ENCODE assay signal across 34 cellular contexts in the genomic region with DNA sequence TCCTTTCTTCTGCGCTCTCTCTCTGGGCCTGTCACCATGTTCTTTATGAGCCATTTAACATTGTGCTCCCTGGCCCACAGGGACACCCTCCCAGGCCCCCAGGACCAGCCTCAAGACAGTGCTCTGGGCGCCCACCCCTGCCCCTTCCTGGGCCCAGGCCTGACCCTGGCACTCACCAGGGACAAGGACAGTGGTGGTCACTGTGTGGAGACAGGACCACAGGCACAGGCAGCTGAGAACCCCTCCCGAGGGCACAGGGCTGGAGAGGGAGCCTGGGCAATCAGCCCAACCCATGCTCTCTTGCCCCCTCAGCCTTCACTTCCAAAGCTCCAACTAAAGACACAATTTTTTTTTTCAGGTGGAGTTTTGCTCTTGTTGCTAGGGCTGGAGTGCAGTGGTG.
DNase-seq lines count a peak whose midpoint lies in the region; ATAC-seq and TF ChIP-seq lines count a peak whose summit lies in the region.
"Had no signal": no experiment of that assay in that cellular context is flagged by ENCODE, and none has a peak within 500 bp of the region (broad histone marks: within the 10 kb centered on the region; RNA-seq: fewer than 3 reads in every experiment).

No MANE protein-coding gene starts in this region.

- no peak for TF ChIP-seq EP300 in ovary (IDR thresholded peaks at IDR 0.05)

- TF ChIP-seq POLR2A in ovary (IDR thresholded peaks at IDR 0.05), result no peak

- ATAC-seq in activated CD8-positive, alpha-beta T cell treated with anti-CD3 and anti-CD28 coated beads, Interleukin-2, amount 10 ng/mL, durations not matched to agents 7 days and 5 days, result no peak
- no peak for ATAC-seq in activated CD8-positive, alpha-beta T cell treated with anti-CD3 and anti-CD28 coated beads for 36 hours
- ATAC-seq in left lung (no peak), GM18498 (IDR thresholded peaks at IDR 0.05; ENCODE audit: unreplicated experiment) (no peak)
- ATAC-seq: A549; activated CD4-positive, alpha-beta T cell treated with anti-CD3 and anti-CD28 coated beads for 36 hours; CD8-positive, alpha-beta T cell; gastroesophageal sphincter; GM12878; left cardiac atrium had no signal

- no peak overlapping the region for H3K4me3 ChIP-seq in CD8-positive, alpha-beta memory T cell (ENCODE audit: low read length)
- no peak overlapping the region for H3K4me3 ChIP-seq in ovary
- peak overlapping the region in 1 of 2 donors; percentile 32 for H3K4me3 ChIP-seq in left lung
- H3K4me3 ChIP-seq: A549, gastroesophageal sphincter, GM12878, PC-9, suprapubic skin had no signal

- H3K27ac Mint-ChIP-seq in activated CD8-positive, alpha-beta T cell treated with anti-CD3 and anti-CD28 coated beads, Interleukin-2, amount 10 ng/mL, durations not matched to agents 7 days and 5 days, result peak overlapping the region; percentile 68
- no peak overlapping the region for H3K27ac Mint-ChIP-seq in activated CD8-positive, alpha-beta T cell treated with anti-CD3 and anti-CD28 coated beads for 36 hours
- H3K27ac Mint-ChIP-seq in CD8-positive, alpha-beta memory T cell, result peak overlapping the region in 7 of 8 donors; percentile 69 to 93 (median 86)
- peak overlapping the region; percentile 59 for H3K27ac Mint-ChIP-seq in dendritic cell treated with granulocyte-macrophage colony-stimulating factor and Interleukin-4, amounts not matched to agents 40 ng/mL and 50 ng/mL, for 4 days
- H3K27ac Mint-ChIP-seq: activated CD4-positive, alpha-beta T cell treated with anti-CD3 and anti-CD28 coated beads for 36 hours; CD8-positive, alpha-beta T cell; HFFc6; memory B cell; progenitor cell of endocrine pancreas had no signal

- CTCF ChIA-PET in activated CD8-positive, alpha-beta T cell treated with anti-CD3 and anti-CD28 coated beads, Interleukin-2, amount 10 ng/mL, durations not matched to agents 7 days and 5 days (lab: Charles Lee), result interaction anchor here (1.2 kb wide), 1 partner anchor 149 kb away, joined by 4 read pairs; no protein-coding TSS in a partner anchor
- CTCF ChIA-PET in activated CD8-positive, alpha-beta T cell treated with anti-CD3 and anti-CD28 coated beads for 36 hours (lab: Charles Lee), result interaction anchor here (1.5 kb wide), 1 partner anchor 18 kb away, joined by 4 read pairs; no protein-coding TSS in a partner anchor
- CTCF ChIA-PET in CD8-positive, alpha-beta memory T cell (lab: Charles Lee), result no interaction called here

- H3K9me3 Mint-ChIP-seq in activated CD8-positive, alpha-beta T cell treated with anti-CD3 and anti-CD28 coated beads, Interleukin-2, amount 10 ng/mL, durations not matched to agents 7 days and 5 days (ENCODE audit: insufficient read depth), result no peaks in the 10 kb centered on the region
- H3K9me3 Mint-ChIP-seq in activated CD8-positive, alpha-beta T cell treated with anti-CD3 and anti-CD28 coated beads for 36 hours, result no peaks in the 10 kb centered on the region
- peaks cover 0 to 2% (median 0%) of the 10 kb centered on the region in 5 donors for H3K9me3 Mint-ChIP-seq in CD8-positive, alpha-beta memory T cell
- no peaks in the 10 kb centered on the region for H3K9me3 Mint-ChIP-seq in dendritic cell treated with granulocyte-macrophage colony-stimulating factor and Interleukin-4, amounts not matched to agents 40 ng/mL and 50 ng/mL, for 4 days
- H3K9me3 Mint-ChIP-seq: CD8-positive, alpha-beta T cell; memory B cell had no signal

- H3K36me3 ChIP-seq in CD8-positive, alpha-beta memory T cell (ENCODE audit: insufficient read depth, low read length), result no peaks in the 10 kb centered on the region
- H3K36me3 ChIP-seq in ovary (no peaks in the 10 kb centered on the region), left lung (no peaks in the 10 kb centered on the region)
- H3K36me3 ChIP-seq: brain microvascular endothelial cell, gastroesophageal sphincter, suprapubic skin had no signal

- H3K27me3 ChIP-seq in CD8-positive, alpha-beta memory T cell (ENCODE audit: insufficient read depth, low read length, poor library complexity, severe bottlenecking), result no peaks in the 10 kb centered on the region
- H3K27me3 ChIP-seq in ovary (no peaks in the 10 kb centered on the region), left lung (peaks cover 0 to 29% of the 10 kb centered on the region in 2 donors)
- H3K27me3 ChIP-seq: brain microvascular endothelial cell, suprapubic skin had no signal

- DNase-seq in activated CD8-positive, alpha-beta T cell treated with anti-CD3 and anti-CD28 coated beads, Interleukin-2, amount 10 ng/mL, durations not matched to agents 7 days and 5 days, result no peak
- DNase-seq in activated CD8-positive, alpha-beta T cell treated with anti-CD3 and anti-CD28 coated beads for 36 hours, result no peak
- DNase-seq in CD8-positive, alpha-beta memory T cell, result no peak
- DNase-seq in ovary, result peak in 3 of 5 donors; percentile 25 to 48 (median 37)
- DNase-seq in EL, result no peak
- no peak for DNase-seq in left lung
- DNase-seq: activated CD4-positive, alpha-beta T cell treated with anti-CD3 and anti-CD28 coated beads for 36 hours; activated naive CD4-positive, alpha-beta T cell treated with Interleukin-2 at 50 U/mL for 16 hours; activated T-cell treated with anti-CD3 and anti-CD28 coated beads, Interleukin-2, amount 50 U/mL, for 48 hours; brain microvascular endothelial cell; DMS 273 treated with DMSO at 0.1 percent for 48 hours; effector CD4-positive, alpha-beta T cell; HFFc6; hippocampal formation; left cardiac atrium; NCI-H1436 treated with DMSO at 0.1 percent for 48 hours; NCI-H2081 treated with DMSO at 0.1 percent for 48 hours; NCI-H226; NCI-H69; SHP77 treated with DMSO at 0.1 percent for 48 hours; stimulated activated CD4-positive, alpha-beta T cell treated with anti-CD3 and anti-CD28 coated beads, Interleukin-15, amount 100 ng/mL, for 24 hours; stimulated activated CD4-positive, alpha-beta T cell treated with anti-CD3 and anti-CD28 coated beads, Interleukin-4, amount 100 ng/mL, for 4 hours; T-helper 9 cell had no signal

- H3K27ac ChIP-seq in CD8-positive, alpha-beta memory T cell (ENCODE audit: low read depth, low read length), result no peak overlapping the region
- H3K27ac ChIP-seq in ovary (peak overlapping the region in 1 of 2 donors; percentile 74), left lung (no peak overlapping the region)
- H3K27ac ChIP-seq: A549, brain microvascular endothelial cell, gastroesophageal sphincter, PC-9, suprapubic skin, VCaP had no signal

- POLR2A ChIA-PET in activated CD8-positive, alpha-beta T cell treated with anti-CD3 and anti-CD28 coated beads, Interleukin-2, amount 10 ng/mL, durations not matched to agents 7 days and 5 days (lab: Charles Lee), result no interaction called here
- POLR2A ChIA-PET in activated CD8-positive, alpha-beta T cell treated with anti-CD3 and anti-CD28 coated beads for 36 hours (lab: Charles Lee), result no interaction called here
- POLR2A ChIA-PET in CD8-positive, alpha-beta memory T cell (lab: Charles Lee), result no interaction called here

- peaks cover 35% of the 10 kb centered on the region for H3K4me1 ChIP-seq in CD8-positive, alpha-beta memory T cell (ENCODE audit: insufficient read depth, low read length)
- peaks cover 52% of the 10 kb centered on the region for H3K4me1 ChIP-seq in ovary (ENCODE audit: insufficient read depth)
- H3K4me1 ChIP-seq in left lung, result peaks cover 4 to 63% of the 10 kb centered on the region in 2 donors

- H3K36me3 Mint-ChIP-seq in activated CD8-positive, alpha-beta T cell treated with anti-CD3 and anti-CD28 coated beads, Interleukin-2, amount 10 ng/mL, durations not matched to agents 7 days and 5 days (ENCODE audit: low read depth), result peaks cover 2% of the 10 kb centered on the region
- no peaks in the 10 kb centered on the region for H3K36me3 Mint-ChIP-seq in activated CD8-positive, alpha-beta T cell treated with anti-CD3 and anti-CD28 coated beads for 36 hours (ENCODE audit: low read depth)
- H3K36me3 Mint-ChIP-seq in CD8-positive, alpha-beta memory T cell, result no peaks in the 10 kb centered on the region
- H3K36me3 Mint-ChIP-seq in dendritic cell treated with granulocyte-macrophage colony-stimulating factor and Interleukin-4, amounts not matched to agents 40 ng/mL and 50 ng/mL, for 4 days (ENCODE audit: low read depth), result no peaks in the 10 kb centered on the region
- H3K36me3 Mint-ChIP-seq: CD8-positive, alpha-beta T cell; memory B cell had no signal

- intact Hi-C loops in activated CD8-positive, alpha-beta T cell treated with anti-CD3 and anti-CD28 coated beads for 36 hours (cut with micrococcal nuclease), result no loop called here
- intact Hi-C loops in dendritic cell treated with granulocyte-macrophage colony-stimulating factor and Interleukin-4, amounts not matched to agents 40 ng/mL and 50 ng/mL, for 4 days (cut with micrococcal nuclease), result loop anchor here (10.0 kb wide), 1 partner anchor 92 kb away; no protein-coding TSS in a partner anchor
- intact Hi-C loops in ovary (cut with DNase I) (loop anchor here in 1 of 4 donors (5.0 kb wide), 1 partner anchor 191 kb away; no protein-coding TSS in a partner anchor), left lung (cut with DNase I) (no loop called here)

- H3K9me3 ChIP-seq in CD8-positive, alpha-beta memory T cell (ENCODE audit: low read length), result no peaks in the 10 kb centered on the region
- H3K9me3 ChIP-seq in ovary (no peaks in the 10 kb centered on the region), left lung (no peaks in the 10 kb centered on the region)
- H3K9me3 ChIP-seq: A549, gastroesophageal sphincter, suprapubic skin had no signal

- H3K4me3 Mint-ChIP-seq in activated CD8-positive, alpha-beta T cell treated with anti-CD3 and anti-CD28 coated beads, Interleukin-2, amount 10 ng/mL, durations not matched to agents 7 days and 5 days, result no peak overlapping the region
- no peak overlapping the region for H3K4me3 Mint-ChIP-seq in activated CD8-positive, alpha-beta T cell treated with anti-CD3 and anti-CD28 coated beads for 36 hours
- peak overlapping the region in 4 of 7 donors; percentile 43 to 86 (median 62) for H3K4me3 Mint-ChIP-seq in CD8-positive, alpha-beta memory T cell
- H3K4me3 Mint-ChIP-seq in dendritic cell treated with granulocyte-macrophage colony-stimulating factor and Interleukin-4, amounts not matched to agents 40 ng/mL and 50 ng/mL, for 4 days, result no peak overlapping the region
- H3K4me3 Mint-ChIP-seq: activated CD4-positive, alpha-beta T cell treated with anti-CD3 and anti-CD28 coated beads for 36 hours; CD8-positive, alpha-beta T cell; HFFc6; memory B cell had no signal

- peaks cover 55% of the 10 kb centered on the region for H3K4me1 Mint-ChIP-seq in activated CD8-positive, alpha-beta T cell treated with anti-CD3 and anti-CD28 coated beads, Interleukin-2, amount 10 ng/mL, durations not matched to agents 7 days and 5 days (ENCODE audit: low read depth)
- H3K4me1 Mint-ChIP-seq in activated CD8-positive, alpha-beta T cell treated with anti-CD3 and anti-CD28 coated beads for 36 hours (ENCODE audit: low read depth), result peaks cover 29% of the 10 kb centered on the region
- H3K4me1 Mint-ChIP-seq in CD8-positive, alpha-beta memory T cell, result peaks cover 39 to 46% (median 45%) of the 10 kb centered on the region in 3 donors
- H3K4me1 Mint-ChIP-seq in dendritic cell treated with granulocyte-macrophage colony-stimulating factor and Interleukin-4, amounts not matched to agents 40 ng/mL and 50 ng/mL, for 4 days (ENCODE audit: low read depth), result peaks cover 69% of the 10 kb centered on the region

- 65 to 84% (median 76%) methylated on average over 3 of the region's 3 CpGs for WGBS in ovary, 3 donors

- TF ChIP-seq CTCF in activated CD8-positive, alpha-beta T cell treated with anti-CD3 and anti-CD28 coated beads for 36 hours (IDR thresholded peaks at IDR 0.05), result no peak
- TF ChIP-seq CTCF in ovary (IDR thresholded peaks at IDR 0.05) (no peak), left lung (IDR thresholded peaks at IDR 0.05) (no peak)

- peaks cover 3% of the 10 kb centered on the region for H3K27me3 Mint-ChIP-seq in activated CD8-positive, alpha-beta T cell treated with anti-CD3 and anti-CD28 coated beads, Interleukin-2, amount 10 ng/mL, durations not matched to agents 7 days and 5 days (ENCODE audit: low read depth)
- peaks cover 8% of the 10 kb centered on the region for H3K27me3 Mint-ChIP-seq in activated CD8-positive, alpha-beta T cell treated with anti-CD3 and anti-CD28 coated beads for 36 hours
- peaks cover 1 to 8% of the 10 kb centered on the region in 2 donors for H3K27me3 Mint-ChIP-seq in CD8-positive, alpha-beta memory T cell
- peaks cover 52% of the 10 kb centered on the region for H3K27me3 Mint-ChIP-seq in dendritic cell treated with granulocyte-macrophage colony-stimulating factor and Interleukin-4, amounts not matched to agents 40 ng/mL and 50 ng/mL, for 4 days

Comparison
In these comparisons a context has a peak if more than half of its experiments do, and no peak if none do; other contexts are left out.
1. DNase-seq: peak in ovary (3 of 5); none in activated CD8-positive, alpha-beta T cell treated with anti-CD3 and anti-CD28 coated beads, Interleukin-2, amount 10 ng/mL, durations not matched to agents 7 days and 5 days (single experiment), activated CD8-positive, alpha-beta T cell treated with anti-CD3 and anti-CD28 coated beads for 36 hours (single experiment), CD8-positive, alpha-beta memory T cell (0 of 5), EL (single experiment) and left lung (0 of 2).
2. H3K4me3 Mint-ChIP-seq: peak in CD8-positive, alpha-beta memory T cell (4 of 7); none in activated CD8-positive, alpha-beta T cell treated with anti-CD3 and anti-CD28 coated beads, Interleukin-2, amount 10 ng/mL, durations not matched to agents 7 days and 5 days (single experiment), activated CD8-positive, alpha-beta T cell treated with anti-CD3 and anti-CD28 coated beads for 36 hours (single experiment) and dendritic cell treated with granulocyte-macrophage colony-stimulating factor and Interleukin-4, amounts not matched to agents 40 ng/mL and 50 ng/mL, for 4 days (single experiment).